ENCODE assay signal across 29 cellular contexts in the genomic region with DNA sequence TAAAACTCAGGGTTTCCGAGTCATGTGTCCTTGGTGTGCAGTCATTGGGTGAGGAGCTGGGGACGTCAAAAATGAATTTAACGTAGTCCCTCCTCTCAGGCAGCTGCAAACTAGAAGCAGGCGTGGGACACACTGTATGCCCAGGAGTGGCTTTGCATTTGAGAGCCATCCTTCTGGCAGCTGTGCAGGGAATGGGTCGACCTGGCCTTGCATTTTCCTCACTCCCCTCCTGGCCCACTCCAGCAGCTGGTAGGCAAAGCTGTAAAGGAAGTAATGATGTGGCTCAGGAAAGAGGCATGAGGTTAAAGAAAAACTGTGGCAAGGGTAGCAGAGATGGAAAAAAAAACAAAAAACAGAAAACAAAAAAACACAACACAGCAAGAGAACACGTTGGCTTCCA.
"Had no signal": no experiment of that assay in that cellular context is flagged by ENCODE, and none has a peak within 500 bp of the region (broad histone marks: within the 10 kb centered on the region; RNA-seq: fewer than 3 reads in every experiment).

No MANE protein-coding gene starts in this region.

- H3K4me1 Mint-ChIP-seq: stimulated activated memory B cell treated with anti-CD40 and anti-IgM and Interleukin-4, amounts not matched to agents 10 μg/mL and 1 μg/mL and 100 μg/mL, for 72 hours had no signal

- H3K9me3 ChIP-seq: breast epithelium, colonic mucosa, gastroesophageal sphincter, mucosa of descending colon, pancreas, prostate gland, sigmoid colon had no signal

- H3K4me3 Mint-ChIP-seq: activated naive CD4-positive, alpha-beta T cell treated with anti-CD3 and anti-CD28 coated beads for 36 hours; activated T-helper 1 cell treated with anti-CD3 and anti-CD28 coated beads, Interleukin-12 subunit alpha, Interleukin-12 subunit beta, Interleukin-2, Interleukin-4 antibody, amounts not matched to agents 30 ng/mL and 10 ng/mL and 1 ng/mL, durations not matched to agents 14 hours and 24 hours and 36 hours; stimulated activated memory B cell treated with anti-CD40 and anti-IgM and Interleukin-4, amounts not matched to agents 10 μg/mL and 1 μg/mL and 100 μg/mL, for 72 hours; stimulated activated naive CD8-positive, alpha-beta T cell treated with anti-CD3 and anti-CD28 coated beads, Interleukin-15, amount 100 ng/mL, for 72 hours; T-helper 1 cell treated with Interleukin-12 subunit alpha and Interleukin-12 subunit beta and Interleukin-4 antibody, amounts not matched to agents 30 μg/mL and 1 μg/mL, for 36 hours; type B pancreatic cell had no signal

- H3K4me3 ChIP-seq: breast epithelium, colonic mucosa, gastroesophageal sphincter, hepatocyte, mucosa of descending colon, pancreas, prostate gland, sigmoid colon had no signal

- H3K27ac Mint-ChIP-seq: activated naive CD4-positive, alpha-beta T cell treated with anti-CD3 and anti-CD28 coated beads for 36 hours; activated T-helper 1 cell treated with anti-CD3 and anti-CD28 coated beads, Interleukin-12 subunit alpha, Interleukin-12 subunit beta, Interleukin-2, Interleukin-4 antibody, amounts not matched to agents 30 ng/mL and 10 ng/mL and 1 ng/mL, durations not matched to agents 14 hours and 24 hours and 36 hours; stimulated activated memory B cell treated with anti-CD40 and anti-IgM and Interleukin-4, amounts not matched to agents 10 μg/mL and 1 μg/mL and 100 μg/mL, for 72 hours; T-helper 1 cell treated with Interleukin-12 subunit alpha and Interleukin-12 subunit beta and Interleukin-4 antibody, amounts not matched to agents 30 μg/mL and 1 μg/mL, for 36 hours; type B pancreatic cell had no signal

- H3K79me2 ChIP-seq: hepatocyte had no signal

- H3K9me3 Mint-ChIP-seq: activated T-helper 1 cell treated with anti-CD3 and anti-CD28 coated beads, Interleukin-12 subunit alpha, Interleukin-12 subunit beta, Interleukin-2, Interleukin-4 antibody, amounts not matched to agents 30 ng/mL and 10 ng/mL and 1 ng/mL, durations not matched to agents 14 hours and 24 hours and 36 hours; stimulated activated memory B cell treated with anti-CD40 and anti-IgM and Interleukin-4, amounts not matched to agents 10 μg/mL and 1 μg/mL and 100 μg/mL, for 72 hours; stimulated activated naive CD8-positive, alpha-beta T cell treated with anti-CD3 and anti-CD28 coated beads, Interleukin-15, amount 100 ng/mL, for 72 hours; type B pancreatic cell had no signal

- H3K36me3 Mint-ChIP-seq: stimulated activated memory B cell treated with anti-CD40 and anti-IgM and Interleukin-4, amounts not matched to agents 10 μg/mL and 1 μg/mL and 100 μg/mL, for 72 hours had no signal

- H3K27me3 ChIP-seq: breast epithelium, colonic mucosa, gastroesophageal sphincter, hepatocyte, pancreas, sigmoid colon had no signal

- H2AFZ ChIP-seq: hepatocyte had no signal

- H3K27ac ChIP-seq: breast epithelium, colonic mucosa, gastroesophageal sphincter, hepatocyte, pancreas, prostate gland, sigmoid colon, VCaP had no signal

- DNase-seq: activated CD4-positive, alpha-beta T cell treated with anti-CD3 and anti-CD28 coated beads for 4 hours; activated CD4-positive, alpha-beta T cell treated with anti-CD3 and anti-CD28 coated beads, Interleukin-2, amount 50 U/mL, for 4 hours; activated effector memory CD4-positive, alpha-beta T cell treated with anti-CD3 and anti-CD28 coated beads, Interleukin-2, amount 50 U/mL, for 16 hours; activated naive CD4-positive, alpha-beta T cell treated with anti-CD3 and anti-CD28 coated beads for 36 hours; cerebellar nuclear complex; colonic mucosa; effector memory CD4-positive, alpha-beta T cell; islet precursor cell; left ventricle myocardium superior; mucosa of descending colon; pancreas; retina; sigmoid colon; small intestine; stimulated activated CD4-positive, alpha-beta T cell treated with anti-CD3 and anti-CD28 coated beads, Interleukin-1b, Interleukin-23, amount 100 ng/mL, for 48 hours; stimulated activated CD4-positive, alpha-beta T cell treated with anti-CD3 and anti-CD28 coated beads, Interleukin-4, amount 100 ng/mL, for 4 hours; stimulated activated CD8-positive, alpha-beta memory T cell treated with anti-CD3 and anti-CD28 coated beads, Interleukin-4, amount 100 ng/mL, for 48 hours; stimulated activated naive CD8-positive, alpha-beta T cell treated with anti-CD3 and anti-CD28 coated beads, Interleukin-15, amount 100 ng/mL, for 72 hours; substantia nigra; T-helper 9 cell had no signal

- H3K27me3 Mint-ChIP-seq: stimulated activated memory B cell treated with anti-CD40 and anti-IgM and Interleukin-4, amounts not matched to agents 10 μg/mL and 1 μg/mL and 100 μg/mL, for 72 hours; stimulated activated naive CD8-positive, alpha-beta T cell treated with anti-CD3 and anti-CD28 coated beads, Interleukin-15, amount 100 ng/mL, for 72 hours; type B pancreatic cell had no signal

- ATAC-seq: gastroesophageal sphincter; left ventricle myocardium superior; mucosa of descending colon; pancreas; stimulated activated memory B cell treated with anti-CD40 and anti-IgM and Interleukin-4, amounts not matched to agents 10 μg/mL and 1 μg/mL and 100 μg/mL, for 72 hours; stimulated activated naive CD8-positive, alpha-beta T cell treated with anti-CD3 and anti-CD28 coated beads, Interleukin-15, amount 100 ng/mL, for 72 hours had no signal

- H3K36me3 ChIP-seq: breast epithelium, colonic mucosa, gastroesophageal sphincter, pancreas, prostate gland, sigmoid colon had no signal

- H3K4me2 ChIP-seq: hepatocyte had no signal
